Comparison of ENCODE assay signal across 1 cellular context in genomic region chr2:16756831-16757644, GRCh38.
TF ChIP-seq lines count a peak whose summit lies in the region.

No MANE protein-coding gene starts in this region.

TF ChIP-seq in H1, 55 proteins besides CTCF, POLR2A, EP300 and RAD21:
- no peak for TF ChIP-seq CEBPB (IDR thresholded peaks at IDR 0.05; ENCODE audit: low read depth, low read length)
- TF ChIP-seq YY1 (IDR thresholded peaks at IDR 0.05; ENCODE audit: low read depth, low read length), result 0 out of 2 replicates have a peak, but pooled peaks have one; percentile 23
- no peak for TF ChIP-seq CTBP2 (IDR thresholded peaks at IDR 0.05; ENCODE audit: borderline replicate concordance, insufficient read depth, insufficient read length, low read length)
- TF ChIP-seq CREB1 (IDR thresholded peaks at IDR 0.05), result peak; percentile 32; the same call in 1 of the 2 replicates
- TF ChIP-seq HDAC2 (IDR thresholded peaks at IDR 0.05; ENCODE audit: borderline replicate concordance in 1 of 2, low read depth in 2 of 2, low read length in 2 of 2), result no peak
- TF ChIP-seq SP4 (IDR thresholded peaks at IDR 0.05; ENCODE audit: low read length), result 0 out of 2 replicates have a peak, but pooled peaks have one; percentile 39
- peak; percentile 29; the same call in 1 of the 2 replicates for TF ChIP-seq MAX (IDR thresholded peaks at IDR 0.05)
- TF ChIP-seq TEAD4 (IDR thresholded peaks at IDR 0.05; ENCODE audit: low read depth, low read length), result peak; percentile 79; the same call in 1 of the 2 replicates
- no peak for TF ChIP-seq MAFK (IDR thresholded peaks at IDR 0.05; ENCODE audit: low read depth, low read length)
- no peak for TF ChIP-seq TAF1 (IDR thresholded peaks at IDR 0.05; ENCODE audit: low read depth, low read length)
